ENCODE assay signal across 18 cellular contexts in the genomic region with DNA sequence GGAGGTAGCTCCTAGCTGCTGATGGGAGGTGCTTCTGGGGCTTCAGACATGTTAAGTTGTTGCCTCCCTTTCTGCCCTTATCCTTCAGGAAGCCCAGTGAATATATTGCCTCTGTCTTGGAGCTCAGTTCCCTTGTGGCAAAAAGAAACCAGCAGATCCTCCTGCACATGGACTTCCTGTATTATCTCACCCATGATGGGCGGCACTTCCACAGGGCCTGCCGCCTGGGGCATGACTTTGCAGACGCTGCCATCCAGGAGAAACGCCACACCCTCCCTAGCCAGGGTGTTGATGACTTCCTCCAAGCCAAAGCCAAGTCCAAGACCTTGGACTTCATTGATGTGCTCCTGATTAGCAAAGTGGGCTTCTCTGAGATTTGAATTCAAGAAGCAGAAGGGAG. TPM values are rescaled to one million over a fixed set of nuclear protein-coding genes. Genes with fewer than 3 reads are reported as not detected.
DNase-seq lines count a peak whose midpoint lies in the region; ATAC-seq and TF ChIP-seq lines count a peak whose summit lies in the region.
"Had no signal": no experiment of that assay in that cellular context is flagged by ENCODE, and none has a peak within 500 bp of the region (broad histone marks: within the 10 kb centered on the region; RNA-seq: fewer than 3 reads in every experiment).

No MANE protein-coding gene starts in this region.

- WGBS in right cardiac atrium: 41% methylated on average over 4 of the region's 4 CpGs

- H3K27ac ChIP-seq in right cardiac atrium (ENCODE audit: low read length) (no peak overlapping the region), Peyer's patch (peak overlapping the region in 2 of 4 donors; percentile 44 to 80)
- H3K27ac ChIP-seq: C4-2B, SJSA1 had no signal

- no peaks in the 10 kb centered on the region for H3K27me3 ChIP-seq in right cardiac atrium (ENCODE audit: control insufficient read depth, insufficient read depth)
- H3K27me3 ChIP-seq in Peyer's patch: no peaks in the 10 kb centered on the region
- H3K27me3 ChIP-seq: SJSA1 had no signal

- TF ChIP-seq POLR2A in Peyer's patch (IDR thresholded peaks at IDR 0.05): peak in 1 of 2 donors; percentile 55

- H3K4me3 ChIP-seq in right cardiac atrium (ENCODE audit: low read length): no peak overlapping the region
- H3K4me3 ChIP-seq in Peyer's patch: no peak overlapping the region
- H3K4me3 ChIP-seq: SJSA1 had no signal

- peak in 1 of 6 experiments; percentile 26 for TF ChIP-seq CTCF in Peyer's patch (IDR thresholded peaks at IDR 0.05)

- intact Hi-C loops in right cardiac atrium (cut with DNase I) (no loop called here), left cardiac atrium (cut with DNase I) (no loop called here)

- H3K36me3 ChIP-seq in Peyer's patch: no peaks in the 10 kb centered on the region
- H3K36me3 ChIP-seq: SJSA1 had no signal

- ATAC-seq in right cardiac atrium (no peak), left cardiac atrium (no peak), HG02938 (IDR thresholded peaks at IDR 0.05; ENCODE audit: unreplicated experiment) (no peak)

- peak in 2 of 3 donors; percentile 51 to 67 for DNase-seq in right cardiac atrium
- no peak for DNase-seq in left cardiac atrium
- peak in 2 of 3 donors; percentile 82 to 86 for DNase-seq in Peyer's patch
- peak; percentile 52 for DNase-seq in mucosa of gallbladder (ENCODE audit: low spot score)
- DNase-seq in iPS-NIHi7 (ENCODE audit: extremely low spot score): no peak
- no peak for DNase-seq in NCI-H2171 (lab: John Stamatoyannopoulos, UW)
- no peak for DNase-seq in HT-29 (ENCODE audit: low spot score)
- DNase-seq: DMS 273 treated with DMSO at 0.1 percent for 48 hours, DND-41, H9, NCI-H1417 treated with DMSO at 0.1 percent for 48 hours, NCI-H187 treated with DMSO at 0.1 percent for 48 hours, NCI-H226, NCI-H524 treated with DMSO at 0.1 percent for 48 hours had no signal

- H3K9me3 ChIP-seq in right cardiac atrium (ENCODE audit: control insufficient read depth, low read length): peaks cover 2% of the 10 kb centered on the region
- no peaks in the 10 kb centered on the region for H3K9me3 ChIP-seq in Peyer's patch
- H3K9me3 ChIP-seq: SJSA1 had no signal

- H3K4me1 ChIP-seq in right cardiac atrium (ENCODE audit: control insufficient read depth, insufficient read depth, low read length) (no peaks in the 10 kb centered on the region), Peyer's patch (peaks cover 0 to 4% (median 0%) of the 10 kb centered on the region in 4 donors)
- H3K4me1 ChIP-seq: SJSA1 had no signal

RNA-seq across cellular contexts. Expression of a gene that starts 6.0 kb away (rescaled TPM):
- total RNA-seq in right cardiac atrium (1 to 10 TPM; 4.5 to 8.3 (median 7.8) TPM), left cardiac atrium (1 to 10 TPM; 2.2 to 5.7 TPM), Peyer's patch (100 to 1,000 TPM in 3 of 4 donors, 10 to 100 TPM in 1; 64.4 to 736 (median 551) TPM), mucosa of gallbladder (82.9 TPM)
- 6.3 TPM for polyA plus RNA-seq in right cardiac atrium
- 6.9 and 12.2 TPM in 2 replicates for total RNA-seq in HT-29 (2014; rRNA removed; shearing (Covaris generic))
- total RNA-seq: H9, SJSA1 had no signal

RNA-seq across cellular contexts. Expression of a gene that starts 26.2 kb away (rescaled TPM):
- total RNA-seq in right cardiac atrium (under 1 TPM in 3 of 4 donors, not detected in 1; 0.11 to 0.25 (median 0.18) TPM), left cardiac atrium (under 1 TPM; 0.24 to 0.62 TPM), Peyer's patch (100 to 1,000 TPM in 1 of 4 donors, 10 to 100 TPM in 3; 23.9 to 164 (median 73.9) TPM), mucosa of gallbladder (92.8 TPM)
- polyA plus RNA-seq in right cardiac atrium: 0.02 TPM
- 0.89 and 0.99 TPM in 2 replicates for total RNA-seq in HT-29 (2014; rRNA removed; shearing (Covaris generic))
- total RNA-seq: G401, H9, SJSA1 had no signal

RNA-seq across cellular contexts. Expression of a gene that starts 51.9 kb away (rescaled TPM):
- not detected for total RNA-seq in right cardiac atrium
- polyA plus RNA-seq in right cardiac atrium: not detected
- not detected for total RNA-seq in left cardiac atrium
- not detected for total RNA-seq in Peyer's patch
- total RNA-seq in mucosa of gallbladder: 2.0 TPM
- not detected in 2 replicates for total RNA-seq in HT-29 (2014; rRNA removed; shearing (Covaris generic))
- total RNA-seq: G401, H9, SJSA1 had no signal

Comparison
In these comparisons a context has a peak if more than half of its experiments do, and no peak if none do; other contexts are left out.
1. DNase-seq: peak in right cardiac atrium (2 of 3), Peyer's patch (2 of 3) and mucosa of gallbladder (single experiment); none in left cardiac atrium (single experiment), iPS-NIHi7 (single experiment), NCI-H2171 (single experiment) and HT-29 (single experiment).
2. RNA of a gene that starts 26.2 kb away (total RNA-seq): 92.8 TPM in mucosa of gallbladder (single experiment) and 23.9 to 164 TPM in Peyer's patch; 0.89 to 0.99 TPM in HT-29, 0.24 to 0.62 TPM in left cardiac atrium and 0.11 to 0.25 TPM in right cardiac atrium; every median in the first group is over 10 times any median in the second.